In the genomic region with DNA sequence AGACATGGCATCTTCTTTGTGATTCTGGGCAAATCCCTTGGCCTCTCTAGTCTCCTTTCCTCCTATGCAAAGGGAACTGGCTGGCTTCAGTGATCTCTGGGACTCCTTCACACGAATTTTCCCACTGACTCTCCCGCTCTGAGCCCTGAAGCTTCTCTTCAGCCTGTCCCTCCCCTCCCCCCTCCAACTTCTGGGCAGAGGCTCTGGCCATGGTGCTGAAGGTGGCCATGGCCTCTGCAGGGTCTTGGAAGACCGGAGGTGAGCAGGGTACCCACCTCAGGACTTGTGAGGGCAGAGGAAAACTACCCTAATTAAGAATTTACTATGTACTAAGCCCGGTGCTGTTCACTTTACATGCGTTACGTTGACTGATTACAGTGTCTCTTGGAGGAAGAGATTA, we compare ENCODE assay signal across 1 cellular context.
TF ChIP-seq lines count a peak whose summit lies in the region.

No MANE protein-coding gene starts in this region.

TF ChIP-seq in WTC11, 78 proteins besides CTCF, POLR2A, EP300 and RAD21 (continued from another document and continues in another):
- TF ChIP-seq, protein P1, sequence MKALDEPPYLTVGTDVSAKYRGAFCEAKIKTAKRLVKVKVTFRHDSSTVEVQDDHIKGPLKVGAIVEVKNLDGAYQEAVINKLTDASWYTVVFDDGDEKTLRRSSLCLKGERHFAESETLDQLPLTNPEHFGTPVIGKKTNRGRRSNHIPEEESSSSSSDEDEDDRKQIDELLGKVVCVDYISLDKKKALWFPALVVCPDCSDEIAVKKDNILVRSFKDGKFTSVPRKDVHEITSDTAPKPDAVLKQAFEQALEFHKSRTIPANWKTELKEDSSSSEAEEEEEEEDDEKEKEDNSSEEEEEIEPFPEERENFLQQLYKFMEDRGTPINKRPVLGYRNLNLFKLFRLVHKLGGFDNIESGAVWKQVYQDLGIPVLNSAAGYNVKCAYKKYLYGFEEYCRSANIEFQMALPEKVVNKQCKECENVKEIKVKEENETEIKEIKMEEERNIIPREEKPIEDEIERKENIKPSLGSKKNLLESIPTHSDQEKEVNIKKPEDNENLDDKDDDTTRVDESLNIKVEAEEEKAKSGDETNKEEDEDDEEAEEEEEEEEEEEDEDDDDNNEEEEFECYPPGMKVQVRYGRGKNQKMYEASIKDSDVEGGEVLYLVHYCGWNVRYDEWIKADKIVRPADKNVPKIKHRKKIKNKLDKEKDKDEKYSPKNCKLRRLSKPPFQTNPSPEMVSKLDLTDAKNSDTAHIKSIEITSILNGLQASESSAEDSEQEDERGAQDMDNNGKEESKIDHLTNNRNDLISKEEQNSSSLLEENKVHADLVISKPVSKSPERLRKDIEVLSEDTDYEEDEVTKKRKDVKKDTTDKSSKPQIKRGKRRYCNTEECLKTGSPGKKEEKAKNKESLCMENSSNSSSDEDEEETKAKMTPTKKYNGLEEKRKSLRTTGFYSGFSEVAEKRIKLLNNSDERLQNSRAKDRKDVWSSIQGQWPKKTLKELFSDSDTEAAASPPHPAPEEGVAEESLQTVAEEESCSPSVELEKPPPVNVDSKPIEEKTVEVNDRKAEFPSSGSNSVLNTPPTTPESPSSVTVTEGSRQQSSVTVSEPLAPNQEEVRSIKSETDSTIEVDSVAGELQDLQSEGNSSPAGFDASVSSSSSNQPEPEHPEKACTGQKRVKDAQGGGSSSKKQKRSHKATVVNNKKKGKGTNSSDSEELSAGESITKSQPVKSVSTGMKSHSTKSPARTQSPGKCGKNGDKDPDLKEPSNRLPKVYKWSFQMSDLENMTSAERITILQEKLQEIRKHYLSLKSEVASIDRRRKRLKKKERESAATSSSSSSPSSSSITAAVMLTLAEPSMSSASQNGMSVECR (CRISPR knock-in tag; IDR thresholded peaks at IDR 0.05; ENCODE audit: borderline replicate concordance) = peak; percentile 86; the same call in 1 of the 2 replicates
- no peak; the same call in 1 of the 2 replicates for TF ChIP-seq ESRRA (CRISPR knock-in tag; IDR thresholded peaks at IDR 0.05; ENCODE audit: borderline replicate concordance)
- peak; percentile 96 for TF ChIP-seq TEAD1 (CRISPR knock-in tag; IDR thresholded peaks at IDR 0.05)
- TF ChIP-seq FOXK1 (CRISPR knock-in tag; IDR thresholded peaks at IDR 0.05) = peak; percentile 59; the same call in 1 of the 2 replicates
- TF ChIP-seq, protein P2, sequence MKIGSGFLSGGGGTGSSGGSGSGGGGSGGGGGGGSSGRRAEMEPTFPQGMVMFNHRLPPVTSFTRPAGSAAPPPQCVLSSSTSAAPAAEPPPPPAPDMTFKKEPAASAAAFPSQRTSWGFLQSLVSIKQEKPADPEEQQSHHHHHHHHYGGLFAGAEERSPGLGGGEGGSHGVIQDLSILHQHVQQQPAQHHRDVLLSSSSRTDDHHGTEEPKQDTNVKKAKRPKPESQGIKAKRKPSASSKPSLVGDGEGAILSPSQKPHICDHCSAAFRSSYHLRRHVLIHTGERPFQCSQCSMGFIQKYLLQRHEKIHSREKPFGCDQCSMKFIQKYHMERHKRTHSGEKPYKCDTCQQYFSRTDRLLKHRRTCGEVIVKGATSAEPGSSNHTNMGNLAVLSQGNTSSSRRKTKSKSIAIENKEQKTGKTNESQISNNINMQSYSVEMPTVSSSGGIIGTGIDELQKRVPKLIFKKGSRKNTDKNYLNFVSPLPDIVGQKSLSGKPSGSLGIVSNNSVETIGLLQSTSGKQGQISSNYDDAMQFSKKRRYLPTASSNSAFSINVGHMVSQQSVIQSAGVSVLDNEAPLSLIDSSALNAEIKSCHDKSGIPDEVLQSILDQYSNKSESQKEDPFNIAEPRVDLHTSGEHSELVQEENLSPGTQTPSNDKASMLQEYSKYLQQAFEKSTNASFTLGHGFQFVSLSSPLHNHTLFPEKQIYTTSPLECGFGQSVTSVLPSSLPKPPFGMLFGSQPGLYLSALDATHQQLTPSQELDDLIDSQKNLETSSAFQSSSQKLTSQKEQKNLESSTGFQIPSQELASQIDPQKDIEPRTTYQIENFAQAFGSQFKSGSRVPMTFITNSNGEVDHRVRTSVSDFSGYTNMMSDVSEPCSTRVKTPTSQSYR (CRISPR knock-in tag; IDR thresholded peaks at IDR 0.05) = peak; percentile 98
- peak; percentile 85; the same call in 1 of the 2 replicates for TF ChIP-seq JUN (CRISPR knock-in tag; IDR thresholded peaks at IDR 0.05)
- peak; percentile 93 for TF ChIP-seq CREB1 (CRISPR knock-in tag; IDR thresholded peaks at IDR 0.05)
- peak; percentile 76; the same call in 1 of the 2 replicates for TF ChIP-seq ZNF219 (CRISPR knock-in tag; IDR thresholded peaks at IDR 0.05; ENCODE audit: borderline replicate concordance)
- no peak for TF ChIP-seq JAZF1 (CRISPR knock-in tag; IDR thresholded peaks at IDR 0.05)
- 0 out of 2 replicates have a peak, but pooled peaks have one; percentile 48 for TF ChIP-seq AFF4 (CRISPR knock-in tag; IDR thresholded peaks at IDR 0.05; ENCODE audit: borderline replicate concordance)
- TF ChIP-seq KAT7 (CRISPR knock-in tag; IDR thresholded peaks at IDR 0.05; ENCODE audit: borderline replicate concordance) = no peak
- 0 out of 2 replicates have a peak, but pooled peaks have one; percentile 81 for TF ChIP-seq NR3C1 (CRISPR knock-in tag; conservative IDR thresholded peaks at IDR 0.05; ENCODE audit: low read depth)
- TF ChIP-seq MXD4 (CRISPR knock-in tag; IDR thresholded peaks at IDR 0.05; ENCODE audit: borderline replicate concordance) = no peak
- TF ChIP-seq MYBL2 (CRISPR knock-in tag; IDR thresholded peaks at IDR 0.05) = peak; percentile 59; the same call in 1 of the 2 replicates
- TF ChIP-seq, protein P3, sequence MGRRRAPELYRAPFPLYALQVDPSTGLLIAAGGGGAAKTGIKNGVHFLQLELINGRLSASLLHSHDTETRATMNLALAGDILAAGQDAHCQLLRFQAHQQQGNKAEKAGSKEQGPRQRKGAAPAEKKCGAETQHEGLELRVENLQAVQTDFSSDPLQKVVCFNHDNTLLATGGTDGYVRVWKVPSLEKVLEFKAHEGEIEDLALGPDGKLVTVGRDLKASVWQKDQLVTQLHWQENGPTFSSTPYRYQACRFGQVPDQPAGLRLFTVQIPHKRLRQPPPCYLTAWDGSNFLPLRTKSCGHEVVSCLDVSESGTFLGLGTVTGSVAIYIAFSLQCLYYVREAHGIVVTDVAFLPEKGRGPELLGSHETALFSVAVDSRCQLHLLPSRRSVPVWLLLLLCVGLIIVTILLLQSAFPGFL (CRISPR knock-in tag; IDR thresholded peaks at IDR 0.05; ENCODE audit: borderline replicate concordance) = 0 out of 2 replicates have a peak, but pooled peaks have one; percentile 75
- no peak for TF ChIP-seq ZNF232 (CRISPR knock-in tag; IDR thresholded peaks at IDR 0.05)
- TF ChIP-seq, protein P4, sequence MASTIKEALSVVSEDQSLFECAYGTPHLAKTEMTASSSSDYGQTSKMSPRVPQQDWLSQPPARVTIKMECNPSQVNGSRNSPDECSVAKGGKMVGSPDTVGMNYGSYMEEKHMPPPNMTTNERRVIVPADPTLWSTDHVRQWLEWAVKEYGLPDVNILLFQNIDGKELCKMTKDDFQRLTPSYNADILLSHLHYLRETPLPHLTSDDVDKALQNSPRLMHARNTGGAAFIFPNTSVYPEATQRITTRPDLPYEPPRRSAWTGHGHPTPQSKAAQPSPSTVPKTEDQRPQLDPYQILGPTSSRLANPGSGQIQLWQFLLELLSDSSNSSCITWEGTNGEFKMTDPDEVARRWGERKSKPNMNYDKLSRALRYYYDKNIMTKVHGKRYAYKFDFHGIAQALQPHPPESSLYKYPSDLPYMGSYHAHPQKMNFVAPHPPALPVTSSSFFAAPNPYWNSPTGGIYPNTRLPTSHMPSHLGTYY (CRISPR knock-in tag; IDR thresholded peaks at IDR 0.05) = no peak
- no peak for TF ChIP-seq OVOL2 (CRISPR knock-in tag; IDR thresholded peaks at IDR 0.05; ENCODE audit: borderline replicate concordance)
- peak; percentile 78 for TF ChIP-seq FOXP1 (CRISPR knock-in tag; IDR thresholded peaks at IDR 0.05; ENCODE audit: borderline replicate concordance)
- TF ChIP-seq ZNF512 (CRISPR knock-in tag; IDR thresholded peaks at IDR 0.05; ENCODE audit: borderline replicate concordance) = no peak
- TF ChIP-seq E2F5 (CRISPR knock-in tag; IDR thresholded peaks at IDR 0.05) = peak; percentile 62; the same call in 1 of the 2 replicates
- peak; percentile 65; the same call in 1 of the 2 replicates for TF ChIP-seq ETV6 (CRISPR knock-in tag; IDR thresholded peaks at IDR 0.05)
- no peak; the same call in 1 of the 2 replicates for TF ChIP-seq ZBTB21 (CRISPR knock-in tag; IDR thresholded peaks at IDR 0.05; ENCODE audit: borderline replicate concordance)
- TF ChIP-seq IRF2 (CRISPR knock-in tag; IDR thresholded peaks at IDR 0.05; ENCODE audit: borderline replicate concordance, low read depth) = no peak
- no peak for TF ChIP-seq ZNF425 (CRISPR knock-in tag; conservative IDR thresholded peaks at IDR 0.05)
- no peak for TF ChIP-seq ZNF121 (CRISPR knock-in tag; IDR thresholded peaks at IDR 0.05)
- TF ChIP-seq CREM (CRISPR knock-in tag; IDR thresholded peaks at IDR 0.05) = peak; percentile 59; the same call in 1 of the 2 replicates
- peak; percentile 87 for TF ChIP-seq SMAD4 (CRISPR knock-in tag; IDR thresholded peaks at IDR 0.05)
- no peak for TF ChIP-seq AR (CRISPR knock-in tag; IDR thresholded peaks at IDR 0.05)
- TF ChIP-seq EMX1 (CRISPR knock-in tag; IDR thresholded peaks at IDR 0.05) = no peak
- TF ChIP-seq NR2C2 (CRISPR knock-in tag; IDR thresholded peaks at IDR 0.05) = 0 out of 2 replicates have a peak, but pooled peaks have one; percentile 31
